ENCODE assay signal across 8 cellular contexts in the genomic region with DNA sequence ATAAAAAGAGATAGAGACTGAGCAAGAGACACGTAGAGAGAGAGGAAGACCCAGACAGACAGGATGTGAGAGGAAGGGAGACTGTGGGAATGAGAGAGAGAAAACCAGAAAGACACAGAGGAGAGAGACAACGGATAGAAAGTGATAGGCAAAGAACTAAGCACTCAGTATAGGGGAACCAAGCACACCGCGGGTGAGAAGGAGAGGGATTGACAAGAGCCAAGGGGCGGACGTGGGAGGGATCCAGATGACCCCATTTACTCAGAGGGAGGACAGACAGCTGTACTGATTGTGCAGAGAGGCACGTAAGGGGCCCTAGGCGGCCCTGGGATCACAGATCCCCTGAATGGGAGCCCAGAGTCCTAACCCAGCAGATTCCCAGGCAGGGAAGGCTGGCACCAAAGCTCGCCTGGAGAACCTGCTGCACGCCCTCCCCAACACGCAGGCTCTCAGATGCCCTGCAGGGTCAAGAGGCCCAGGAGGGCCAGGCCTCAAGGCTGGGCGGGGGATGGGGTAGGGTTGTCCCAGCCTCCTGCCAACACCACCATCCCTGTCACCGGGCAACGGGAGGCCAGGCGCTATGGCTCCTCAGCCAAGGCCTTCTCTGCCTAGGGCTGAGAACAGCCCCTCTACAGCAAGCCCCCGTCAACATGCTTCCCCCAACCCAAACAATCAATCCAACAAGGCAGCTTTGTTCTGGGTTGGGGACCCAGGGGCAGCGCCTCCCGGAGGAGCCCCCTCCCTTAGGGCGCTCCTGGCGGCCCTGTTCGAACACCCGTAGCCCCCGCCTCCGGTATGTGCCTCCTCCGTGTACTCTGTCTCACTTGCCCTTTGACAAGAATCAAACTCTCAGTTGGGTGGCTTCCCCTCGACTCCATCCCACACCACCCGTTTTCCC. TPM values are rescaled to one million over a fixed set of nuclear protein-coding genes. Genes with fewer than 3 reads are reported as not detected.
DNase-seq lines count a peak whose midpoint lies in the region; ATAC-seq and TF ChIP-seq lines count a peak whose summit lies in the region.

No MANE protein-coding gene starts in this region.

- peak overlapping the region; percentile 70 to 97 (median 80) for H3K27ac Mint-ChIP-seq in IgD-negative memory B cell

- no peaks in the 10 kb centered on the region for H3K27me3 ChIP-seq in muscle layer of duodenum (ENCODE audit: low read depth, low read length)

- TF ChIP-seq CTCF in cardiac fibroblast (IDR thresholded peaks at IDR 0.05; ENCODE audit: low read depth, low read length) = no peak

- no peaks in the 10 kb centered on the region for H3K9me3 ChIP-seq in muscle layer of duodenum (ENCODE audit: control insufficient read depth in 1 of 2, low read length in 2 of 2)

- peaks cover 14% of the 10 kb centered on the region for H3K27me3 Mint-ChIP-seq in IgD-negative memory B cell

- ATAC-seq in GM18517 (IDR thresholded peaks at IDR 0.05; ENCODE audit: unreplicated experiment) (no peak), GM18870 (IDR thresholded peaks at IDR 0.05; ENCODE audit: unreplicated experiment) (no peak)

- peaks cover 17 to 24% (median 18%) of the 10 kb centered on the region in 3 donors for H3K4me1 Mint-ChIP-seq in IgD-negative memory B cell

- H3K9me3 Mint-ChIP-seq in IgD-negative memory B cell = no peaks in the 10 kb centered on the region

- peak overlapping the region; percentile 47 for H3K27ac ChIP-seq in muscle layer of duodenum (ENCODE audit: low read length)

- H3K4me3 ChIP-seq in GM08714 (ENCODE audit: low read length) (peak overlapping the region; percentile 96; the same call in 1 of the 2 replicates), cardiac fibroblast (replicated peaks in 1 of 2; ENCODE audit: low read depth in 2 of 2, low read length in 2 of 2) (peak overlapping the region; percentile 93 to 95), muscle layer of duodenum (ENCODE audit: low read depth in 1 of 2, low read length in 2 of 2) (peak overlapping the region; percentile 77 to 88)

- DNase-seq in cardiac fibroblast (ENCODE audit: low read depth in 2 of 2) (peak; percentile 32 to 42), T-helper 9 cell (no peak)
- DNase-seq in stimulated activated CD4-positive, alpha-beta T cell treated with anti-CD3 and anti-CD28 coated beads, Interleukin-4, amount 100 ng/mL, for 1 hour = no peak

- H3K36me3 ChIP-seq in muscle layer of duodenum (ENCODE audit: control insufficient read depth in 1 of 2, insufficient read depth in 2 of 2, low read length in 2 of 2) = peaks cover 0 to 6% of the 10 kb centered on the region in 2 donors

- peak overlapping the region; percentile 64 to 96 (median 87) for H3K4me3 Mint-ChIP-seq in IgD-negative memory B cell

- H3K4me1 ChIP-seq in muscle layer of duodenum (ENCODE audit: control insufficient read depth in 1 of 2, insufficient read depth in 2 of 2, low read length in 2 of 2) = peaks cover 0 to 16% of the 10 kb centered on the region in 2 donors

- no peaks in the 10 kb centered on the region for H3K36me3 Mint-ChIP-seq in IgD-negative memory B cell

RNA-seq across cellular contexts. Expression of gene LOXL3, which starts 0.6 kb away (rescaled TPM):
- polyA plus RNA-seq in IgD-negative memory B cell = 0.74 TPM

RNA-seq across cellular contexts. Expression of gene DOK1, which starts 1.4 kb away (rescaled TPM):
- polyA plus RNA-seq in IgD-negative memory B cell = 48.9 TPM

RNA-seq across cellular contexts. Expression of gene HTRA2, which starts 23.4 kb away (rescaled TPM):
- polyA plus RNA-seq in IgD-negative memory B cell = 34.4 TPM

RNA-seq across cellular contexts. Expression of gene AUP1, which starts 23.7 kb away (rescaled TPM):
- polyA plus RNA-seq in IgD-negative memory B cell = 108 TPM

RNA-seq across cellular contexts. Expression of gene DQX1, which starts 27.1 kb away (rescaled TPM):
- polyA plus RNA-seq in IgD-negative memory B cell = 0.70 TPM

Comparison
In these comparisons a context has a peak if more than half of its experiments do, and no peak if none do; other contexts are left out.
1. DNase-seq: peak in cardiac fibroblast (2 of 2); none in stimulated activated CD4-positive, alpha-beta T cell treated with anti-CD3 and anti-CD28 coated beads, Interleukin-4, amount 100 ng/mL, for 1 hour (single experiment) and T-helper 9 cell (single experiment).
2. Peak in every context shown above with its lines, with median percentiles within 50 percentile points of each other: H3K4me3 ChIP-seq.